ENCODE assay signal across 1 cellular context in the genomic region with DNA sequence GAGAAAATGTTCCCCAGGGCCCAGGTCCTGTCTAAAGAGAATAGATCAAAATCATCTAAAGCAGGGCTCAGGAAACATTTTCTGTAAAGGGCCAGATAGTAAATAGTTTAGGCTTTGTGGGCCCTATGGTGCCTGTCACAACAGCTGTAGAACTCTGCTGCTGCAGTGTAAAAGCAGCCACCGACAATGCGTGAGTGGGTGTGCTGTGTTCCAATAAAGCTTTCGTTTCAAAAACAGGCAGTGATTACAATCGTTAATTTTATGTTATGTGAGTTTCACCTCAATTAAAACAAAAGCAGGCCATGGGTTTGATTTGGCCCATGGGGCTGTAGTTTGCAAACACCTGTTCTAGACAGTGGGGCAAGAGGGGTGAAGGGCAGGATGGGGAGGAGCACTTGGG.
A peak's percentile ranks its signal among the peaks of the same experiment; 100 is the strongest.
TF ChIP-seq lines count a peak whose summit lies in the region.

No MANE protein-coding gene starts in this region.

TF ChIP-seq in K562, 482 proteins besides CTCF, POLR2A, EP300 and RAD21:
- TF ChIP-seq, protein P1, sequence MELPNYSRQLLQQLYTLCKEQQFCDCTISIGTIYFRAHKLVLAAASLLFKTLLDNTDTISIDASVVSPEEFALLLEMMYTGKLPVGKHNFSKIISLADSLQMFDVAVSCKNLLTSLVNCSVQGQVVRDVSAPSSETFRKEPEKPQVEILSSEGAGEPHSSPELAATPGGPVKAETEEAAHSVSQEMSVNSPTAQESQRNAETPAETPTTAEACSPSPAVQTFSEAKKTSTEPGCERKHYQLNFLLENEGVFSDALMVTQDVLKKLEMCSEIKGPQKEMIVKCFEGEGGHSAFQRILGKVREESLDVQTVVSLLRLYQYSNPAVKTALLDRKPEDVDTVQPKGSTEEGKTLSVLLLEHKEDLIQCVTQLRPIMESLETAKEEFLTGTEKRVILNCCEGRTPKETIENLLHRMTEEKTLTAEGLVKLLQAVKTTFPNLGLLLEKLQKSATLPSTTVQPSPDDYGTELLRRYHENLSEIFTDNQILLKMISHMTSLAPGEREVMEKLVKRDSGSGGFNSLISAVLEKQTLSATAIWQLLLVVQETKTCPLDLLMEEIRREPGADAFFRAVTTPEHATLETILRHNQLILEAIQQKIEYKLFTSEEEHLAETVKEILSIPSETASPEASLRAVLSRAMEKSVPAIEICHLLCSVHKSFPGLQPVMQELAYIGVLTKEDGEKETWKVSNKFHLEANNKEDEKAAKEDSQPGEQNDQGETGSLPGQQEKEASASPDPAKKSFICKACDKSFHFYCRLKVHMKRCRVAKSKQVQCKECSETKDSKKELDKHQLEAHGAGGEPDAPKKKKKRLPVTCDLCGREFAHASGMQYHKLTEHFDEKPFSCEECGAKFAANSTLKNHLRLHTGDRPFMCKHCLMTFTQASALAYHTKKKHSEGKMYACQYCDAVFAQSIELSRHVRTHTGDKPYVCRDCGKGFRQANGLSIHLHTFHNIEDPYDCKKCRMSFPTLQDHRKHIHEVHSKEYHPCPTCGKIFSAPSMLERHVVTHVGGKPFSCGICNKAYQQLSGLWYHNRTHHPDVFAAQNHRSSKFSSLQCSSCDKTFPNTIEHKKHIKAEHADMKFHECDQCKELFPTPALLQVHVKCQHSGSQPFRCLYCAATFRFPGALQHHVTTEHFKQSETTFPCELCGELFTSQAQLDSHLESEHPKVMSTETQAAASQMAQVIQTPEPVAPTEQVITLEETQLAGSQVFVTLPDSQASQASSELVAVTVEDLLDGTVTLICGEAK (IDR thresholded peaks at IDR 0.05) = peak; percentile 77
- TF ChIP-seq, protein P1 (CRISPR knock-in tag; IDR thresholded peaks at IDR 0.05) = peak; percentile 60
- TF ChIP-seq, protein P2, sequence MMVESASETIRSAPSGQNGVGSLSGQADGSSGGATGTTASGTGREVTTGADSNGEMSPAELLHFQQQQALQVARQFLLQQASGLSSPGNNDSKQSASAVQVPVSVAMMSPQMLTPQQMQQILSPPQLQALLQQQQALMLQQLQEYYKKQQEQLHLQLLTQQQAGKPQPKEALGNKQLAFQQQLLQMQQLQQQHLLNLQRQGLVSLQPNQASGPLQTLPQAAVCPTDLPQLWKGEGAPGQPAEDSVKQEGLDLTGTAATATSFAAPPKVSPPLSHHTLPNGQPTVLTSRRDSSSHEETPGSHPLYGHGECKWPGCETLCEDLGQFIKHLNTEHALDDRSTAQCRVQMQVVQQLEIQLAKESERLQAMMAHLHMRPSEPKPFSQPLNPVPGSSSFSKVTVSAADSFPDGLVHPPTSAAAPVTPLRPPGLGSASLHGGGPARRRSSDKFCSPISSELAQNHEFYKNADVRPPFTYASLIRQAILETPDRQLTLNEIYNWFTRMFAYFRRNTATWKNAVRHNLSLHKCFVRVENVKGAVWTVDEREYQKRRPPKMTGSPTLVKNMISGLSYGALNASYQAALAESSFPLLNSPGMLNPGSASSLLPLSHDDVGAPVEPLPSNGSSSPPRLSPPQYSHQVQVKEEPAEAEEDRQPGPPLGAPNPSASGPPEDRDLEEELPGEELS (CRISPR knock-in tag; IDR thresholded peaks at IDR 0.05; ENCODE audit: borderline replicate concordance) = no peak
